ENCODE assay signal across 22 cellular contexts in genomic region chr6:134293659-134294161, GRCh38. TPM values are rescaled to one million over a fixed set of nuclear protein-coding genes. Genes with fewer than 3 reads are reported as not detected.
A peak's percentile ranks its signal among the peaks of the same experiment; 100 is the strongest.
DNase-seq lines count a peak whose midpoint lies in the region; TF ChIP-seq lines count a peak whose summit lies in the region.
"Had no signal": no experiment of that assay in that cellular context is flagged by ENCODE, and none has a peak within 500 bp of the region (broad histone marks: within the 10 kb centered on the region; RNA-seq: fewer than 3 reads in every experiment).

No MANE protein-coding gene starts in this region.

- H3K4me1 ChIP-seq in neutrophil (ENCODE audit: control insufficient read depth in 1 of 2, insufficient read depth in 1 of 2, low read depth in 1 of 2, low read length in 1 of 2), result peaks cover 34 to 39% of the 10 kb centered on the region in 2 experiments

- H3K36me3 ChIP-seq in neutrophil, result no peaks in the 10 kb centered on the region
- H3K36me3 ChIP-seq: SJSA1 had no signal

- H3K4me3 ChIP-seq in neutrophil (ENCODE audit: low read depth in 1 of 2, low read length in 1 of 2), result no peak overlapping the region
- H3K4me3 ChIP-seq: BLaER1, GM23338, PC-9, SJSA1 had no signal

- TF ChIP-seq CTCF in neutrophil (IDR thresholded peaks at IDR 0.05), result no peak

- H3K9me3 ChIP-seq in neutrophil, result no peaks in the 10 kb centered on the region
- H3K9me3 ChIP-seq: SJSA1 had no signal

- H3K27ac ChIP-seq in neutrophil, result peak overlapping the region; percentile 98
- H3K27ac ChIP-seq: 22Rv1, BLaER1, PC-9, SJSA1 had no signal

- no peaks in the 10 kb centered on the region for H3K27me3 ChIP-seq in neutrophil
- H3K27me3 ChIP-seq: BLaER1, SJSA1 had no signal

- DNase-seq in A172 (ENCODE audit: low spot score), result peak; percentile 84
- DNase-seq in M059J (ENCODE audit: low read depth), result peak; percentile 31
- peak; percentile 87 for DNase-seq in amniotic epithelial cell (ENCODE audit: low read depth)
- DNase-seq in SHP77 (lab: John Stamatoyannopoulos, UW), result no peak
- DNase-seq in NOMO-1 treated with DMSO at 0.1 percent for 48 hours (lab: John Stamatoyannopoulos, UW; ENCODE audit: unreplicated experiment), result no peak
- DNase-seq in NCI-H146 (lab: John Stamatoyannopoulos, UW), result no peak
- no peak for DNase-seq in NCI-H146 treated with DMSO at 0.1 percent for 48 hours (lab: John Stamatoyannopoulos, UW; ENCODE audit: unreplicated experiment)
- DNase-seq: CD8-positive, alpha-beta memory T cell; GF-D8; Karpas-422; MM.1S; NCI-H1105; NCI-H187; NCI-H446; NCI-H69; NK-92 treated with Interleukin-12 subunit alpha and Interleukin-12 subunit beta, amount 100 ng/mL, for 24 hours; PC-9 had no signal

RNA-seq across cellular contexts. Expression of gene SGK1, which starts 24.2 kb away (rescaled TPM):
- 161 and 209 TPM in 2 replicates for total RNA-seq in A172 (2014; rRNA removed; shearing (Covaris generic))
- total RNA-seq in M059J (2014; rRNA removed; shearing (Covaris generic)), result 53.2 and 112 TPM in 2 replicates

Comparison
In these comparisons a context has a peak if more than half of its experiments do, and no peak if none do; other contexts are left out.
1. DNase-seq: peak in A172 (single experiment), M059J (single experiment) and amniotic epithelial cell (single experiment); none in SHP77 (0 of 2), NOMO-1 treated with DMSO at 0.1 percent for 48 hours (single experiment), NCI-H146 (single experiment) and NCI-H146 treated with DMSO at 0.1 percent for 48 hours (single experiment).